In genomic region chr16:63613701-63614100, GRCh38 we compare ENCODE assay signal across 20 cellular contexts.
DNase-seq lines count a peak whose midpoint lies in the region; ATAC-seq, FAIRE-seq and TF ChIP-seq lines count a peak whose summit lies in the region.
"Had no signal": no experiment of that assay in that cellular context is flagged by ENCODE, and none has a peak within 500 bp of the region (broad histone marks: within the 10 kb centered on the region; RNA-seq: fewer than 3 reads in every experiment).

No MANE protein-coding gene starts in this region.

- H3K9me3 ChIP-seq in HepG2 (ENCODE audit: low read length) (peaks cover 41% of the 10 kb centered on the region; the same call in 1 of the 2 replicates), right lobe of liver (no peaks in the 10 kb centered on the region)

- ATAC-seq in HepG2 (no peak), right lobe of liver (no peak)
- ATAC-seq: activated naive CD4-positive, alpha-beta T cell treated with anti-CD3 and anti-CD28 coated beads, Interleukin-2, amount 50 U/mL, for 72 hours had no signal

- no peak for TF ChIP-seq POLR2A in HepG2 (IDR thresholded peaks at IDR 0.05; ENCODE audit: insufficient read depth in 1 of 2, low read depth in 2 of 2, low read length in 2 of 2)
- no peak for TF ChIP-seq POLR2A in right lobe of liver (IDR thresholded peaks at IDR 0.05)

- intact Hi-C loops in HepG2 (cut with micrococcal nuclease; ENCODE audit: unreplicated experiment): no loop called here
- intact Hi-C loops in right lobe of liver (cut with DNase I): no loop called here

- H3K4me3 ChIP-seq in HepG2 (replicated peaks in 1 of 3; ENCODE audit: insufficient read depth in 1 of 3, low read depth in 2 of 3, low read length in 3 of 3) (no peak overlapping the region), right lobe of liver (no peak overlapping the region), brain microvascular endothelial cell (ENCODE audit: low read depth, low read length) (no peak overlapping the region)
- H3K4me3 ChIP-seq: BLaER1 treated with 17β-estradiol and CSF1 and Interleukin-3, amounts not matched to agents 10 nM and 100 nM; GM23248 had no signal

- H3K4me1 ChIP-seq in HepG2 (ENCODE audit: insufficient read depth, low read length) (no peaks in the 10 kb centered on the region), right lobe of liver (no peaks in the 10 kb centered on the region)

- DNase-seq in HepG2 (ENCODE audit: low spot score) (peak; percentile 2), right lobe of liver (no peak), brain microvascular endothelial cell (peak; percentile 3), glomerular visceral epithelial cell (ENCODE audit: extremely low spot score) (peak; percentile 36), HuH-7.5 (ENCODE audit: low spot score) (no peak), activated T-cell treated with anti-CD3 and anti-CD28 coated beads for 4 hours (no peak), SHP77 treated with DMSO at 0.1 percent for 48 hours (lab: John Stamatoyannopoulos, UW) (no peak), GF-D8 (lab: John Stamatoyannopoulos, UW) (no peak)
- DNase-seq: activated CD4-positive, alpha-beta memory T cell treated with anti-CD3 and anti-CD28 coated beads, Interleukin-2, amount 10 ng/mL, durations not matched to agents 7 days and 5 days; activated T-cell treated with anti-CD3 and anti-CD28 coated beads, Interleukin-2, amount 50 U/mL, for 48 hours; GM23248; hippocampal formation; midbrain; NCI-H1930; NCI-H446 treated with DMSO at 0.1 percent for 48 hours; Right ventricle myocardium superior had no signal

- in situ Hi-C loops in HepG2 (cut with HindIII; ENCODE audit: extremely low pct_ligation_motif_present, low pct_unique_long_range_greater_than_20kb): no loop called here
- in situ Hi-C loops in brain microvascular endothelial cell (cut with HindIII; ENCODE audit: low pct_ligation_motif_present, low sequenced_read_pairs): no loop called here

- FAIRE-seq in HepG2 (lab: Jason Lieb, UNC): no peak
- FAIRE-seq: A204.1, keratinocyte had no signal

- TF ChIP-seq RAD21 in HepG2 (CRISPR knock-in tag; IDR thresholded peaks at IDR 0.05): no peak

- H3K4me2 ChIP-seq in HepG2 (ENCODE audit: low read depth, low read length): no peak overlapping the region
- H3K4me2 ChIP-seq: BLaER1 treated with 17β-estradiol and CSF1 and Interleukin-3, amounts not matched to agents 10 nM and 100 nM had no signal

- 0% methylated on average over 1 of the region's 1 CpG for WGBS in HepG2 (ENCODE audit: low lambda C conversion rate)
- WGBS in right lobe of liver (ENCODE audit: insufficient coverage, low coverage, low lambda C conversion rate, missing lambda C conversion rate): 18% methylated on average over 1 of the region's 1 CpG

- POLR2A ChIA-PET in HepG2 (lab: Yijun Ruan, JAX): no interaction called here

- H3K27me3 ChIP-seq in HepG2 (ENCODE audit: control insufficient read depth in 1 of 2, insufficient read depth in 2 of 2, low read length in 2 of 2) (no peaks in the 10 kb centered on the region), right lobe of liver (no peaks in the 10 kb centered on the region), brain microvascular endothelial cell (replicated peaks) (no peaks in the 10 kb centered on the region)
- H3K27me3 ChIP-seq: BLaER1 treated with 17β-estradiol and CSF1 and Interleukin-3, amounts not matched to agents 10 nM and 100 nM had no signal

- H3K27ac ChIP-seq in HepG2 (ENCODE audit: extremely low read length, insufficient read depth, low read length) (no peak overlapping the region), right lobe of liver (no peak overlapping the region), brain microvascular endothelial cell (no peak overlapping the region)
- H3K27ac ChIP-seq: BLaER1 treated with 17β-estradiol and CSF1 and Interleukin-3, amounts not matched to agents 10 nM and 100 nM; GM23248 had no signal

- no peaks in the 10 kb centered on the region for H3K36me3 ChIP-seq in HepG2 (replicated peaks in 1 of 2; ENCODE audit: control insufficient read depth in 1 of 2, insufficient read depth in 2 of 2, low read length in 2 of 2)
- no peaks in the 10 kb centered on the region for H3K36me3 ChIP-seq in right lobe of liver
- no peaks in the 10 kb centered on the region for H3K36me3 ChIP-seq in brain microvascular endothelial cell (replicated peaks)

- no peak overlapping the region for H3K9ac ChIP-seq in HepG2 (ENCODE audit: insufficient read depth, low read depth, low read length)
- H3K9ac ChIP-seq: BLaER1 treated with 17β-estradiol and CSF1 and Interleukin-3, amounts not matched to agents 10 nM and 100 nM; GM23248 had no signal

- H3K79me2 ChIP-seq in HepG2 (ENCODE audit: insufficient read depth, low read length): no peaks in the 10 kb centered on the region

- no peak for TF ChIP-seq EP300 in HepG2 (IDR thresholded peaks at IDR 0.05; ENCODE audit: low read depth in 2 of 2, low read length in 2 of 2)
- TF ChIP-seq EP300 in HepG2 (CRISPR knock-in tag; IDR thresholded peaks at IDR 0.05; ENCODE audit: borderline replicate concordance): no peak

- no peak overlapping the region for H2AFZ ChIP-seq in HepG2 (ENCODE audit: low read length)
- H2AFZ ChIP-seq: GM23248 had no signal

- TF ChIP-seq CTCF in HepG2 (CRISPR knock-in tag; IDR thresholded peaks at IDR 0.05) (no peak), right lobe of liver (IDR thresholded peaks at IDR 0.05) (no peak), brain microvascular endothelial cell (IDR thresholded peaks at IDR 0.05; ENCODE audit: low read depth, low read length, missing control alignments) (no peak)

- CTCF ChIA-PET in HepG2 (lab: Yijun Ruan, JAX; ENCODE audit: low intra/inter-chr PET ratio, low total read pairs): no interaction called here

- no TSS peak for BruUV-seq in HepG2 (replicated peaks; lab: Mats Ljungman, UMichigan)

- H4K20me1 ChIP-seq in HepG2 (ENCODE audit: insufficient read depth, low read length): no peaks in the 10 kb centered on the region
- H4K20me1 ChIP-seq: BLaER1 treated with 17β-estradiol and CSF1 and Interleukin-3, amounts not matched to agents 10 nM and 100 nM had no signal

TF ChIP-seq in HepG2, 621 proteins besides CTCF, POLR2A, EP300 and RAD21:
- TF ChIP-seq NKX3-1 (CRISPR knock-in tag; IDR thresholded peaks at IDR 0.05): no peak
- TF ChIP-seq RBM39 (IDR thresholded peaks at IDR 0.05; ENCODE audit: low read depth, low read length, poor library complexity, severe bottlenecking): no peak
- no peak for TF ChIP-seq BORCS8-MEF2B (CRISPR knock-in tag; IDR thresholded peaks at IDR 0.05)
- no peak for TF ChIP-seq ATM (IDR thresholded peaks at IDR 0.05; ENCODE audit: borderline replicate concordance)
- TF ChIP-seq YEATS2 (CRISPR knock-in tag; IDR thresholded peaks at IDR 0.05; ENCODE audit: borderline replicate concordance): no peak
- TF ChIP-seq NAIF1 (CRISPR knock-in tag; IDR thresholded peaks at IDR 0.05; ENCODE audit: borderline replicate concordance): no peak
- TF ChIP-seq, protein P1, sequence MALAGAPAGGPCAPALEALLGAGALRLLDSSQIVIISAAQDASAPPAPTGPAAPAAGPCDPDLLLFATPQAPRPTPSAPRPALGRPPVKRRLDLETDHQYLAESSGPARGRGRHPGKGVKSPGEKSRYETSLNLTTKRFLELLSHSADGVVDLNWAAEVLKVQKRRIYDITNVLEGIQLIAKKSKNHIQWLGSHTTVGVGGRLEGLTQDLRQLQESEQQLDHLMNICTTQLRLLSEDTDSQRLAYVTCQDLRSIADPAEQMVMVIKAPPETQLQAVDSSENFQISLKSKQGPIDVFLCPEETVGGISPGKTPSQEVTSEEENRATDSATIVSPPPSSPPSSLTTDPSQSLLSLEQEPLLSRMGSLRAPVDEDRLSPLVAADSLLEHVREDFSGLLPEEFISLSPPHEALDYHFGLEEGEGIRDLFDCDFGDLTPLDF (CRISPR knock-in tag; IDR thresholded peaks at IDR 0.05): no peak
- no peak for TF ChIP-seq ZNF335 (CRISPR knock-in tag; IDR thresholded peaks at IDR 0.05)
- no peak for TF ChIP-seq IRF2 (CRISPR knock-in tag; IDR thresholded peaks at IDR 0.05)
- no peak for TF ChIP-seq FOSL1 (CRISPR knock-in tag; IDR thresholded peaks at IDR 0.05; ENCODE audit: borderline replicate concordance)
- no peak for TF ChIP-seq PLRG1 (conservative IDR thresholded peaks at IDR 0.05)
- TF ChIP-seq ZSCAN20 (CRISPR knock-in tag; IDR thresholded peaks at IDR 0.05; ENCODE audit: borderline replicate concordance): no peak
- no peak for TF ChIP-seq UBTF (CRISPR knock-in tag; IDR thresholded peaks at IDR 0.05)
- TF ChIP-seq RFX5 (IDR thresholded peaks at IDR 0.05; ENCODE audit: low read depth, low read length): no peak
- no peak for TF ChIP-seq ZNF350 (CRISPR knock-in tag; IDR thresholded peaks at IDR 0.05; ENCODE audit: borderline replicate concordance, low read depth)
TF ChIP-seq in HepG2: peak in this region for 0.

Comparison
In these comparisons a context has a peak if more than half of its experiments do, and no peak if none do; other contexts are left out.
1. DNase-seq: peak in HepG2 (single experiment), brain microvascular endothelial cell (single experiment) and glomerular visceral epithelial cell (single experiment); none in right lobe of liver (0 of 3), HuH-7.5 (single experiment), activated T-cell treated with anti-CD3 and anti-CD28 coated beads for 4 hours (single experiment), SHP77 treated with DMSO at 0.1 percent for 48 hours (single experiment) and GF-D8 (single experiment).